In genomic region chr10:3221601-3222000, GRCh38 we compare ENCODE assay signal across 6 cellular contexts. TPM values are rescaled to one million over a fixed set of nuclear protein-coding genes. Genes with fewer than 3 reads are reported as not detected.
A peak's percentile ranks its signal among the peaks of the same experiment; 100 is the strongest.
DNase-seq lines count a peak whose midpoint lies in the region; ATAC-seq, FAIRE-seq and TF ChIP-seq lines count a peak whose summit lies in the region.
"Not testable (repeated sequence)": the region's sequence is repeated elsewhere in the genome, so short reads cannot be mapped to it uniquely, and the experiment has no call there.

No MANE protein-coding gene starts in this region.

- in situ Hi-C loops in HepG2 (cut with HindIII; ENCODE audit: extremely low pct_ligation_motif_present, low pct_unique_long_range_greater_than_20kb) = not testable (repeated sequence)

- not testable (repeated sequence) for H4K20me1 ChIP-seq in astrocyte (ENCODE audit: insufficient read depth, low read length); HepG2 (ENCODE audit: insufficient read depth, low read length); osteoblast (ENCODE audit: insufficient read depth, low read length)

- intact Hi-C loops in HepG2 (cut with micrococcal nuclease; ENCODE audit: unreplicated experiment) = not testable (repeated sequence)

- H3K4me1 ChIP-seq in astrocyte (ENCODE audit: insufficient read depth, low read length) (peaks cover 19% of the 10 kb centered on the region), osteoblast (ENCODE audit: insufficient read depth, low read length) (peaks cover 37% of the 10 kb centered on the region)
- not testable (repeated sequence) for H3K4me1 ChIP-seq in HepG2 (ENCODE audit: insufficient read depth, low read length)

- not testable (repeated sequence) for H3K27me3 Mint-ChIP-seq in astrocyte (ENCODE audit: low read depth, unreplicated experiment); chondrocyte (ENCODE audit: low read depth)

- peaks cover 14% of the 10 kb centered on the region for H3K4me1 Mint-ChIP-seq in astrocyte (ENCODE audit: low read depth, unreplicated experiment)
- not testable (repeated sequence) for H3K4me1 Mint-ChIP-seq in chondrocyte (ENCODE audit: low read depth)

- WGBS in HepG2 (ENCODE audit: low lambda C conversion rate) = 17% methylated on average over 1 of the region's 2 CpGs

- CTCF ChIA-PET in HepG2 (lab: Yijun Ruan, JAX; ENCODE audit: low intra/inter-chr PET ratio, low total read pairs) = not testable (repeated sequence)

- not testable (repeated sequence) for H3K9ac ChIP-seq in astrocyte (ENCODE audit: low read length); HepG2 (ENCODE audit: insufficient read depth, low read depth, low read length)

- not testable (repeated sequence) for H3K9me3 ChIP-seq in astrocyte (ENCODE audit: insufficient read depth, low read depth, low read length); HepG2 (ENCODE audit: low read length); osteoblast (ENCODE audit: low read depth, low read length)

- H3K36me3 ChIP-seq in astrocyte (ENCODE audit: insufficient read depth, low read length); HepG2 (replicated peaks in 1 of 2; ENCODE audit: control insufficient read depth in 1 of 2, insufficient read depth in 2 of 2, low read length in 2 of 2); osteoblast (ENCODE audit: insufficient read depth, low read length): not testable (repeated sequence)

- not testable (repeated sequence) for BruUV-seq in HepG2 (replicated peaks; lab: Mats Ljungman, UMichigan)

- not testable (repeated sequence) for H3K27ac ChIP-seq in astrocyte (ENCODE audit: low read depth, low read length); HepG2 (ENCODE audit: extremely low read length, insufficient read depth, low read length)
- peak overlapping the region; percentile 59 for H3K27ac ChIP-seq in osteoblast (ENCODE audit: low read depth, low read length)

- H3K4me3 Mint-ChIP-seq in astrocyte (ENCODE audit: unreplicated experiment); chondrocyte (ENCODE audit: unreplicated experiment): not testable (repeated sequence)

- TF ChIP-seq RAD21 in HepG2 (CRISPR knock-in tag; IDR thresholded peaks at IDR 0.05) = not testable (repeated sequence)

- not testable (repeated sequence) for ATAC-seq in HepG2

- not testable (repeated sequence) for H3K4me3 ChIP-seq in astrocyte (ENCODE audit: insufficient read depth, low read depth, low read length); HepG2 (replicated peaks in 1 of 3; ENCODE audit: insufficient read depth in 1 of 3, low read depth in 2 of 3, low read length in 3 of 3); osteoblast (ENCODE audit: insufficient read depth, low read length)

- TF ChIP-seq POLR2A in HepG2 (IDR thresholded peaks at IDR 0.05; ENCODE audit: insufficient read depth in 1 of 2, low read depth in 2 of 2, low read length in 2 of 2) = not testable (repeated sequence)

- not testable (repeated sequence) for H3K36me3 Mint-ChIP-seq in astrocyte (ENCODE audit: low read depth, unreplicated experiment); chondrocyte (ENCODE audit: low read depth)

- not testable (repeated sequence) for H3K27me3 ChIP-seq in astrocyte (ENCODE audit: insufficient read depth, low read length); HepG2 (ENCODE audit: control insufficient read depth in 1 of 2, insufficient read depth in 2 of 2, low read length in 2 of 2); osteoblast (ENCODE audit: insufficient read depth, low read length)

- TF ChIP-seq CTCF in D721Med (IDR thresholded peaks at IDR 0.05; ENCODE audit: insufficient read depth, missing control alignments); astrocyte (IDR thresholded peaks at IDR 0.05; ENCODE audit: insufficient read depth, low read depth, low read length); chondrocyte (IDR thresholded peaks at IDR 0.05); HepG2 (CRISPR knock-in tag; IDR thresholded peaks at IDR 0.05); osteoblast (IDR thresholded peaks at IDR 0.05; ENCODE audit: extremely low read depth, low read depth, low read length): not testable (repeated sequence)

- POLR2A ChIA-PET in HepG2 (lab: Yijun Ruan, JAX) = not testable (repeated sequence)

- H3K4me2 ChIP-seq in astrocyte (ENCODE audit: low read length); HepG2 (ENCODE audit: low read depth, low read length); osteoblast (ENCODE audit: insufficient read depth, low read length): not testable (repeated sequence)

- H3K9me3 Mint-ChIP-seq in astrocyte (ENCODE audit: unreplicated experiment); chondrocyte (ENCODE audit: low read depth): not testable (repeated sequence)

- TF ChIP-seq EP300 in HepG2 (IDR thresholded peaks at IDR 0.05; ENCODE audit: low read depth in 2 of 2, low read length in 2 of 2); HepG2 (CRISPR knock-in tag; IDR thresholded peaks at IDR 0.05; ENCODE audit: borderline replicate concordance): not testable (repeated sequence)

- not testable (repeated sequence) for H3K27ac Mint-ChIP-seq in astrocyte (ENCODE audit: unreplicated experiment)
- H3K27ac Mint-ChIP-seq in chondrocyte (ENCODE audit: unreplicated experiment) = peak overlapping the region; percentile 29

- not testable (repeated sequence) for H2AFZ ChIP-seq in astrocyte (ENCODE audit: low read depth, low read length); HepG2 (ENCODE audit: low read length); osteoblast (ENCODE audit: low read length)

- H3K79me2 ChIP-seq in astrocyte (ENCODE audit: insufficient read depth, low read length); HepG2 (ENCODE audit: insufficient read depth, low read length); osteoblast (ENCODE audit: insufficient read depth, low read length): not testable (repeated sequence)

- FAIRE-seq in D721Med (lab: Jason Lieb, UNC) = peak; percentile 83
- FAIRE-seq in HTR-8/SVneo (lab: Jason Lieb, UNC) = peak; percentile 94
- peak; percentile 99 for FAIRE-seq in astrocyte (lab: Jason Lieb, UNC)
- FAIRE-seq in HepG2 (lab: Jason Lieb, UNC) = peak; percentile 28

- DNase-seq in D721Med (ENCODE audit: insufficient read length, low spot score); HTR-8/SVneo (ENCODE audit: insufficient read length, low spot score); astrocyte (ENCODE audit: low read depth); chondrocyte (ENCODE audit: low spot score); HepG2 (ENCODE audit: low spot score); osteoblast (ENCODE audit: insufficient read length, low spot score, missing footprints): not testable (repeated sequence)

RNA-seq across cellular contexts. Expression of gene PITRM1, which starts 49.0 kb away (rescaled TPM):
- 80.4 and 81.3 TPM in 2 replicates for total RNA-seq in astrocyte
- total RNA-seq in chondrocyte = 71.8 to 95.0 TPM (median 84.9 TPM) in 3 replicates
- total RNA-seq in HepG2 (2016; rRNA removed; fragmentation: Illumina TruSeq; extraction: Trizol) = 29.0 and 32.7 TPM in 2 replicates
- total RNA-seq in HepG2 (2016; cell fraction: cytosol; rRNA removed; fragmentation: Illumina TruSeq; extraction: Trizol; ENCODE audit: low read depth) = 8.3 and 8.8 TPM in 2 replicates
- total RNA-seq in HepG2 (2016; cell fraction: insoluble cytoplasmic fraction; rRNA removed; fragmentation: Illumina TruSeq; extraction: Trizol) = 29.0 and 33.1 TPM in 2 replicates
- total RNA-seq in HepG2 (2016; cell fraction: membrane; rRNA removed; fragmentation: Illumina TruSeq; extraction: Trizol) = 11.5 and 11.9 TPM in 2 replicates
- total RNA-seq in HepG2 (2016; cell fraction: nucleus; rRNA removed; fragmentation: Illumina TruSeq; extraction: Trizol) = 28.7 and 29.3 TPM in 2 replicates
- 16.4 and 19.1 TPM in 2 replicates for polyA plus RNA-seq in HepG2 (2011; rRNA removed)
- polyA plus RNA-seq in HepG2 (2011; cell fraction: cytosol; rRNA removed) = 12.9 and 13.0 TPM in 2 replicates
- polyA plus RNA-seq in HepG2 (2011; cell fraction: nucleus; rRNA removed) = 84.4 and 95.5 TPM in 2 replicates
- polyA plus RNA-seq in HepG2 (2012) = 19.8 and 21.0 TPM in 2 replicates
- polyA plus RNA-seq in HepG2 (2016; cell fraction: cytosol; fragmentation: Illumina TruSeq; extraction: Trizol; ENCODE audit: low read depth) = 2.3 and 3.0 TPM in 2 replicates
- 31.6 and 32.4 TPM in 2 replicates for polyA plus RNA-seq in HepG2 (2016; cell fraction: insoluble cytoplasmic fraction; fragmentation: Illumina TruSeq; extraction: Trizol; ENCODE audit: low read depth)
- 8.1 and 8.6 TPM in 2 replicates for polyA plus RNA-seq in HepG2 (2016; cell fraction: membrane; fragmentation: Illumina TruSeq; extraction: Trizol; ENCODE audit: low read depth)
- 39.5 and 48.0 TPM in 2 replicates for polyA plus RNA-seq in HepG2 (2016; cell fraction: nucleus; fragmentation: Illumina TruSeq; extraction: Trizol; ENCODE audit: insufficient read depth, low read depth)
- polyA minus RNA-seq in HepG2 (2011; rRNA and poly(A)+ RNA removed; ENCODE audit: low replicate concordance) = 24.6 and 24.7 TPM in 2 replicates
- polyA minus RNA-seq in HepG2 (2011; cell fraction: cytosol; rRNA and poly(A)+ RNA removed) = 12.9 and 13.6 TPM in 2 replicates
- 40.6 and 44.6 TPM in 2 replicates for polyA minus RNA-seq in HepG2 (2011; cell fraction: nucleus; rRNA and poly(A)+ RNA removed)
- 89.8 and 92.8 TPM in 2 replicates for total RNA-seq in osteoblast
